In genomic region chr3:171566803-171567422, GRCh38 we compare ENCODE assay signal across 8 cellular contexts.
DNase-seq lines count a peak whose midpoint lies in the region; ATAC-seq and TF ChIP-seq lines count a peak whose summit lies in the region.

No MANE protein-coding gene starts in this region.

- intact Hi-C loops in A673 (cut with micrococcal nuclease; ENCODE audit: unreplicated experiment) (loop anchor here (2.0 kb wide), 3 partner anchors 380 to 606 kb away; no protein-coding TSS in a partner anchor), esophagus squamous epithelium (cut with DNase I) (loop anchor here (10.0 kb wide), 2 partner anchors 512 to 602 kb away; no protein-coding TSS in a partner anchor)

- no peak overlapping the region for H3K27ac ChIP-seq in A673 (ENCODE audit: low read depth, low read length, poor library complexity, severe bottlenecking)
- no peak overlapping the region for H3K27ac ChIP-seq in SK-N-MC
- no peak overlapping the region for H3K27ac ChIP-seq in esophagus squamous epithelium

- CTCF ChIA-PET in A673 (lab: Charles Lee) = interaction anchor here (0.9 kb wide), 1 partner anchor 380 kb away, joined by 3 read pairs; no protein-coding TSS in a partner anchor

- H3K4me1 Mint-ChIP-seq in osteocyte (ENCODE audit: unreplicated experiment) = peaks cover 21% of the 10 kb centered on the region

- BruUV-seq in A673 (replicated peaks; lab: Mats Ljungman, UMichigan) = no TSS peak

- no peaks in the 10 kb centered on the region for H3K27me3 Mint-ChIP-seq in osteocyte (ENCODE audit: unreplicated experiment)

- no peak overlapping the region for H3K27ac Mint-ChIP-seq in osteocyte (ENCODE audit: unreplicated experiment)

- H3K4me3 Mint-ChIP-seq in osteocyte (ENCODE audit: unreplicated experiment) = no peak overlapping the region

- DNase-seq in A673 (ENCODE audit: low spot score) (peak; percentile 56), NAMALWA (ENCODE audit: low spot score) (peak; percentile 68), SK-N-MC (ENCODE audit: low read depth, low spot score) (peak; percentile 28), esophagus squamous epithelium (lab: John Stamatoyannopoulos, UW) (no peak), osteocyte (ENCODE audit: extremely low spot score, unreplicated experiment) (no peak)
- DNase-seq in activated naive CD4-positive, alpha-beta T cell treated with anti-CD3 and anti-CD28 coated beads, Interleukin-2, amount 50 U/mL, for 16 hours = no peak

- POLR2A ChIA-PET in A673 (lab: Charles Lee; ENCODE audit: low non-redundant PET) = interaction anchor here (0.6 to 1.1 kb wide), 2 partner anchors 54 to 206 kb away, joined by 4 to 5 read pairs; no protein-coding TSS in a partner anchor

- peak; percentile 77 for TF ChIP-seq CTCF in A673 (conservative IDR thresholded peaks at IDR 0.05; ENCODE audit: low read depth, low read length)
- peak; percentile 59; the same call in 2 of the 3 replicates for TF ChIP-seq CTCF in GM12872 (IDR thresholded peaks at IDR 0.05; ENCODE audit: insufficient read depth, low read depth, low read length)
- peak; percentile 57 to 84 (median 78) for TF ChIP-seq CTCF in esophagus squamous epithelium (IDR thresholded peaks at IDR 0.05)
- TF ChIP-seq CTCF in osteocyte (IDR thresholded peaks at IDR 0.05) = peak; percentile 89

- H3K9me3 ChIP-seq in A673 (ENCODE audit: low read depth, low read length, poor library complexity, severe bottlenecking) (no peaks in the 10 kb centered on the region), SK-N-MC (ENCODE audit: low read depth, low read length) (no peaks in the 10 kb centered on the region), esophagus squamous epithelium (no peaks in the 10 kb centered on the region)

- no peak overlapping the region for H3K9ac ChIP-seq in SK-N-MC (ENCODE audit: insufficient read length)

- no peak for TF ChIP-seq POLR2A in esophagus squamous epithelium (IDR thresholded peaks at IDR 0.05)

- H3K4me3 ChIP-seq in A673 (ENCODE audit: low read depth, low read length, poor library complexity, severe bottlenecking) (no peak overlapping the region), SK-N-MC (no peak overlapping the region), esophagus squamous epithelium (no peak overlapping the region)

- WGBS in esophagus squamous epithelium, 2 donors = 0 to 2% methylated on average over 4 of the region's 4 CpGs

- peaks cover 3% of the 10 kb centered on the region for H3K36me3 Mint-ChIP-seq in osteocyte (ENCODE audit: unreplicated experiment)

- H3K36me3 ChIP-seq in A673 (ENCODE audit: insufficient read depth, low read length, poor library complexity, severe bottlenecking) (no peaks in the 10 kb centered on the region), SK-N-MC (ENCODE audit: insufficient read depth, low read length) (no peaks in the 10 kb centered on the region), esophagus squamous epithelium (no peaks in the 10 kb centered on the region)

- H3K27me3 ChIP-seq in A673 (replicated peaks; ENCODE audit: insufficient read depth, low read depth, low read length, poor library complexity) (no peaks in the 10 kb centered on the region), esophagus squamous epithelium (no peaks in the 10 kb centered on the region)

- ATAC-seq in HG03139 (IDR thresholded peaks at IDR 0.05; ENCODE audit: unreplicated experiment) = no peak

- H3K9me3 Mint-ChIP-seq in osteocyte (ENCODE audit: unreplicated experiment) = peaks cover 7% of the 10 kb centered on the region

- H3K4me1 ChIP-seq in A673 (ENCODE audit: insufficient read depth, low read length, poor library complexity, severe bottlenecking) (no peaks in the 10 kb centered on the region), esophagus squamous epithelium (no peaks in the 10 kb centered on the region)

Comparison
In these comparisons a context has a peak if more than half of its experiments do, and no peak if none do; other contexts are left out.
1. DNase-seq: peak in A673 (single experiment), NAMALWA (single experiment) and SK-N-MC (single experiment); none in esophagus squamous epithelium (single experiment), osteocyte (single experiment) and activated naive CD4-positive, alpha-beta T cell treated with anti-CD3 and anti-CD28 coated beads, Interleukin-2, amount 50 U/mL, for 16 hours (single experiment).
2. Peak in every context shown above with its lines, with median percentiles within 50 percentile points of each other: CTCF ChIP-seq.